Comparison of ENCODE assay signal across 22 cellular contexts in the genomic region with DNA sequence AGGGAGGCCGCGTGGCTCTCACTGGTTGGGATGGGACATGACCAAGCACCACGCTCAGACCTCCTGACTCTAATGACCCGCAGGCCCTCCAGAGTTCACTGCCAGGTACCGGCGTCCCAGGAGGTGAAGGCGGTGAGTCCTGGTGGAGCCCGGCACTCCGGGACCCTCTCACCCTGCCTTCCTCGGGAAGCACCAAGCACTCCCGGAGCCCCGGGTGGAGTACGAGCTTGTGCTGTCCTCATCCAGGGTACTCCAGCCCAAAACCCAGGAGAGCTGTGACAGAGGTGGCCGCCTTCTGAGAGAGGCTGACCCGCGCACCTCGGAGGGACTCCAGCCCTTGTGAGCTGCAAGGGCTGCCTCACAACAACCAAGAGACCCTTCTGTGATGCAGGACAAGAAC.
"Had no signal": no experiment of that assay in that cellular context is flagged by ENCODE, and none has a peak within 500 bp of the region (broad histone marks: within the 10 kb centered on the region; RNA-seq: fewer than 3 reads in every experiment).

No MANE protein-coding gene starts in this region.

- H3K27me3 ChIP-seq: heart right ventricle, hepatocyte, left lung, neutrophil, sigmoid colon, spleen, transverse colon, upper lobe of left lung had no signal

- H2AFZ ChIP-seq: hepatocyte had no signal

- H3K4me1 ChIP-seq: sigmoid colon, transverse colon had no signal

- H3K79me2 ChIP-seq: hepatocyte had no signal

- H3K27ac ChIP-seq: heart right ventricle, hepatocyte, left lung, lower lobe of right lung, neutrophil, sigmoid colon, transverse colon, upper lobe of left lung had no signal

- H3K4me3 ChIP-seq: heart right ventricle, hepatocyte, left lung, lower lobe of right lung, sigmoid colon, spleen, transverse colon, upper lobe of left lung had no signal

- DNase-seq: heart right ventricle; left colon; lower lobe of right lung; mammary epithelial cell; mesenchymal stem cell; naive thymus-derived CD8-positive, alpha-beta T cell; occipital lobe; right cardiac atrium; sigmoid colon; small intestine; spleen; stimulated activated CD4-positive, alpha-beta T cell treated with anti-CD3 and anti-CD28 coated beads, Interleukin-4, amount 100 ng/mL, for 24 hours; stimulated activated naive CD4-positive, alpha-beta T cell; stimulated activated naive CD8-positive, alpha-beta T cell treated with anti-CD3 and anti-CD28 coated beads, Interleukin-15, amount 100 ng/mL, for 72 hours; substantia nigra; transverse colon had no signal

- H3K4me2 ChIP-seq: hepatocyte had no signal

- H3K9me3 ChIP-seq: heart right ventricle, left lung, lower lobe of right lung, neutrophil, sigmoid colon, spleen, transverse colon, upper lobe of left lung had no signal

- FAIRE-seq: keratinocyte, small intestine had no signal

- ATAC-seq: heart right ventricle; left colon; left lung; lower lobe of right lung; naive thymus-derived CD8-positive, alpha-beta T cell; right cardiac atrium; stimulated activated effector memory CD8-positive, alpha-beta T cell treated with anti-CD3 and anti-CD28 coated beads, Interleukin-12 subunit alpha, Interleukin-12 subunit beta, amount 100 ng/mL, for 72 hours; stimulated activated naive CD8-positive, alpha-beta T cell treated with anti-CD3 and anti-CD28 coated beads, Interleukin-15, amount 100 ng/mL, for 72 hours had no signal
